Comparison of ENCODE assay signal across 12 cellular contexts in the genomic region with DNA sequence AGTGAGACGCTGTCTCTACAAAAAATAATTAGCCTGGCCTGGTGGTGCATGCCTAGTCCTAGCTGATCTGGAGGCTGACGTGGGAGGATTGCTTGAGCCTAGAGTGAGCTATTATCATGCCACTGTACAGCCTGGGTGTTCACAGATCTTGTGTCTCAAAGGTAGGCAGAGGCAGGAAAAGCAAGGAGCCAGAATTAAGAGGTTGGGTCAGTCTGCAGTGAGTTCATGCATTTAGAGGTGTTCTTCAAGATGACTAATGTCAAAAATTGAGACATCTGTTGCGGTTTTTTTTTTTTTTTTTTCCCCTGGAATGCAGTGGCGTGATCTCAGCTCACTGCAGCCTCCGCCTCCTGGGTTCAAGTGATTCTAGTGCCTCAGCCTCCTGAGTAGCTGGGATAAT. TPM values are rescaled to one million over a fixed set of nuclear protein-coding genes. Genes with fewer than 3 reads are reported as not detected.
DNase-seq lines count a peak whose midpoint lies in the region; ATAC-seq, FAIRE-seq and TF ChIP-seq lines count a peak whose summit lies in the region.
"Had no signal": no experiment of that assay in that cellular context is flagged by ENCODE, and none has a peak within 500 bp of the region (broad histone marks: within the 10 kb centered on the region; RNA-seq: fewer than 3 reads in every experiment).

No MANE protein-coding gene starts in this region.

- no peak for ATAC-seq in naive thymus-derived CD8-positive, alpha-beta T cell
- ATAC-seq in HG02840 (IDR thresholded peaks at IDR 0.05; ENCODE audit: low FRiP score, unreplicated experiment) (no peak), GM21737 (IDR thresholded peaks at IDR 0.05; ENCODE audit: unreplicated experiment) (no peak), GM21529 (IDR thresholded peaks at IDR 0.05; ENCODE audit: unreplicated experiment) (no peak)
- ATAC-seq: right cardiac atrium had no signal

- H3K27me3 Mint-ChIP-seq in activated CD4-positive, alpha-beta T cell treated with anti-CD3 and anti-CD28 coated beads, Interleukin-2, amount 10 ng/mL, durations not matched to agents 7 days and 5 days: no peaks in the 10 kb centered on the region
- H3K27me3 Mint-ChIP-seq in astrocyte (ENCODE audit: low read depth, unreplicated experiment): no peaks in the 10 kb centered on the region
- no peaks in the 10 kb centered on the region for H3K27me3 Mint-ChIP-seq in naive thymus-derived CD8-positive, alpha-beta T cell

- H3K4me1 Mint-ChIP-seq in activated CD4-positive, alpha-beta T cell treated with anti-CD3 and anti-CD28 coated beads, Interleukin-2, amount 10 ng/mL, durations not matched to agents 7 days and 5 days: peaks cover 41% of the 10 kb centered on the region
- H3K4me1 Mint-ChIP-seq in astrocyte (ENCODE audit: low read depth, unreplicated experiment): peaks cover 19% of the 10 kb centered on the region
- H3K4me1 Mint-ChIP-seq in naive thymus-derived CD8-positive, alpha-beta T cell: peaks cover 18 to 46% (median 44%) of the 10 kb centered on the region in 4 donors

- H3K4me1 ChIP-seq in HUES48 (ENCODE audit: control insufficient read depth, insufficient read depth, low read length): peaks cover 7% of the 10 kb centered on the region; the same call in 1 of the 2 replicates
- peaks cover 24% of the 10 kb centered on the region for H3K4me1 ChIP-seq in astrocyte (ENCODE audit: insufficient read depth, low read length)

- no peak for TF ChIP-seq CTCF in astrocyte (IDR thresholded peaks at IDR 0.05; ENCODE audit: insufficient read depth, low read depth, low read length)

- no peak overlapping the region for H2AFZ ChIP-seq in astrocyte (ENCODE audit: low read depth, low read length)

- POLR2A ChIA-PET in activated CD4-positive, alpha-beta T cell treated with anti-CD3 and anti-CD28 coated beads, Interleukin-2, amount 10 ng/mL, durations not matched to agents 7 days and 5 days (lab: Charles Lee): no interaction called here
- POLR2A ChIA-PET in naive thymus-derived CD8-positive, alpha-beta T cell (lab: Charles Lee): interaction anchor here (0.6 kb wide), 1 partner anchor 118 kb away, joined by 5 read pairs; no protein-coding TSS in a partner anchor

- H3K9me3 Mint-ChIP-seq in activated CD4-positive, alpha-beta T cell treated with anti-CD3 and anti-CD28 coated beads, Interleukin-2, amount 10 ng/mL, durations not matched to agents 7 days and 5 days: no peaks in the 10 kb centered on the region
- H3K9me3 Mint-ChIP-seq in astrocyte (ENCODE audit: unreplicated experiment): no peaks in the 10 kb centered on the region
- no peaks in the 10 kb centered on the region for H3K9me3 Mint-ChIP-seq in naive thymus-derived CD8-positive, alpha-beta T cell
- H3K9me3 Mint-ChIP-seq: T-helper 1 cell treated with Interleukin-12 subunit alpha and Interleukin-12 subunit beta and Interleukin-4 antibody, amounts not matched to agents 30 μg/mL and 1 μg/mL, for 36 hours had no signal

- H3K36me3 ChIP-seq in HUES48 (ENCODE audit: control insufficient read depth, insufficient read depth, low read length) (peaks cover 61% of the 10 kb centered on the region), astrocyte (ENCODE audit: insufficient read depth, low read length) (peaks cover 47% of the 10 kb centered on the region)

- peaks cover 44% of the 10 kb centered on the region for H3K79me2 ChIP-seq in astrocyte (ENCODE audit: insufficient read depth, low read length)

- H3K27ac ChIP-seq in HUES48 (ENCODE audit: low read depth, low read length) (peak overlapping the region; percentile 47), astrocyte (ENCODE audit: low read depth, low read length) (peak overlapping the region; percentile 28)
- H3K27ac ChIP-seq: colonic mucosa had no signal

- no peak for DNase-seq in activated CD4-positive, alpha-beta T cell treated with anti-CD3 and anti-CD28 coated beads, Interleukin-2, amount 10 ng/mL, durations not matched to agents 7 days and 5 days
- no peak for DNase-seq in activated CD4-positive, alpha-beta T cell treated with anti-CD3 and anti-CD28 coated beads, Interleukin-2, amount 50 U/mL, for 4 hours
- DNase-seq in astrocyte (ENCODE audit: low read depth): peak; percentile 63
- no peak for DNase-seq in naive thymus-derived CD8-positive, alpha-beta T cell
- DNase-seq: colonic mucosa, NCI-H1105, right cardiac atrium had no signal

- H3K36me3 Mint-ChIP-seq in activated CD4-positive, alpha-beta T cell treated with anti-CD3 and anti-CD28 coated beads, Interleukin-2, amount 10 ng/mL, durations not matched to agents 7 days and 5 days (ENCODE audit: low read depth): peaks cover 59% of the 10 kb centered on the region
- peaks cover 18% of the 10 kb centered on the region for H3K36me3 Mint-ChIP-seq in astrocyte (ENCODE audit: low read depth, unreplicated experiment)
- peaks cover 0 to 77% (median 19%) of the 10 kb centered on the region in 3 donors for H3K36me3 Mint-ChIP-seq in naive thymus-derived CD8-positive, alpha-beta T cell

- H4K20me1 ChIP-seq in astrocyte (ENCODE audit: insufficient read depth, low read length): peaks cover 71% of the 10 kb centered on the region

- CTCF ChIA-PET in activated CD4-positive, alpha-beta T cell treated with anti-CD3 and anti-CD28 coated beads, Interleukin-2, amount 10 ng/mL, durations not matched to agents 7 days and 5 days (lab: Charles Lee): interaction anchor here (1.5 kb wide), 1 partner anchor 27 kb away, joined by 5 read pairs; no protein-coding TSS in a partner anchor

- H3K4me2 ChIP-seq in astrocyte (ENCODE audit: low read length): peak overlapping the region; percentile 54

- H3K27me3 ChIP-seq in HUES48 (ENCODE audit: control insufficient read depth, insufficient read depth, low read length): no peaks in the 10 kb centered on the region
- H3K27me3 ChIP-seq in astrocyte (ENCODE audit: insufficient read depth, low read length): no peaks in the 10 kb centered on the region
- H3K27me3 ChIP-seq: colonic mucosa had no signal

- no peak for FAIRE-seq in astrocyte (lab: Jason Lieb, UNC)

- no peak overlapping the region; the same call in 1 of the 2 replicates for H3K9ac ChIP-seq in HUES48 (ENCODE audit: low read depth, low read length)
- H3K9ac ChIP-seq in astrocyte (ENCODE audit: low read length): peak overlapping the region; percentile 17

- H3K9me3 ChIP-seq in HUES48 (ENCODE audit: control insufficient read depth, insufficient read depth, low read length) (no peaks in the 10 kb centered on the region), astrocyte (ENCODE audit: insufficient read depth, low read depth, low read length) (no peaks in the 10 kb centered on the region)
- H3K9me3 ChIP-seq: colonic mucosa had no signal

- H3K4me3 ChIP-seq in HUES48 (ENCODE audit: low read depth, low read length) (no peak overlapping the region), astrocyte (ENCODE audit: insufficient read depth, low read depth, low read length) (no peak overlapping the region)
- H3K4me3 ChIP-seq: colonic mucosa had no signal

- H3K27ac Mint-ChIP-seq in activated CD4-positive, alpha-beta T cell treated with anti-CD3 and anti-CD28 coated beads, Interleukin-2, amount 10 ng/mL, durations not matched to agents 7 days and 5 days: peak overlapping the region; percentile 31
- H3K27ac Mint-ChIP-seq in astrocyte (ENCODE audit: unreplicated experiment): no peak overlapping the region
- peak overlapping the region in 7 of 10 donors; percentile 7 to 83 (median 59) for H3K27ac Mint-ChIP-seq in naive thymus-derived CD8-positive, alpha-beta T cell
- H3K27ac Mint-ChIP-seq: T-helper 1 cell treated with Interleukin-12 subunit alpha and Interleukin-12 subunit beta and Interleukin-4 antibody, amounts not matched to agents 30 μg/mL and 1 μg/mL, for 36 hours had no signal

- no peak overlapping the region for H3K4me3 Mint-ChIP-seq in activated CD4-positive, alpha-beta T cell treated with anti-CD3 and anti-CD28 coated beads, Interleukin-2, amount 10 ng/mL, durations not matched to agents 7 days and 5 days
- H3K4me3 Mint-ChIP-seq in astrocyte (ENCODE audit: unreplicated experiment): peak overlapping the region; percentile 51
- H3K4me3 Mint-ChIP-seq in naive thymus-derived CD8-positive, alpha-beta T cell: no peak overlapping the region
- H3K4me3 Mint-ChIP-seq: T-helper 1 cell treated with Interleukin-12 subunit alpha and Interleukin-12 subunit beta and Interleukin-4 antibody, amounts not matched to agents 30 μg/mL and 1 μg/mL, for 36 hours had no signal

RNA-seq across cellular contexts. Expression of gene PPIA, which starts 5.4 kb away (rescaled TPM):
- total RNA-seq in activated CD4-positive, alpha-beta T cell treated with anti-CD3 and anti-CD28 coated beads, Interleukin-2, amount 10 ng/mL, durations not matched to agents 7 days and 5 days: 1,000 to 10,000 TPM; 1,993 to 2,183 TPM
- 1,461 and 1,628 TPM in 2 replicates for total RNA-seq in astrocyte
- total RNA-seq in naive thymus-derived CD8-positive, alpha-beta T cell: 100 to 1,000 TPM; 673 to 688 TPM
- 1,000 to 10,000 TPM; 3,578 to 3,931 (median 3,619) TPM for polyA plus RNA-seq in naive thymus-derived CD8-positive, alpha-beta T cell

RNA-seq across cellular contexts. Expression of gene H2AZ2, which starts 46.0 kb away (rescaled TPM):
- total RNA-seq in activated CD4-positive, alpha-beta T cell treated with anti-CD3 and anti-CD28 coated beads, Interleukin-2, amount 10 ng/mL, durations not matched to agents 7 days and 5 days: 100 to 1,000 TPM; 327 to 404 TPM
- 93.4 and 105 TPM in 2 replicates for total RNA-seq in astrocyte
- total RNA-seq in naive thymus-derived CD8-positive, alpha-beta T cell: 100 to 1,000 TPM; 156 to 164 TPM
- polyA plus RNA-seq in naive thymus-derived CD8-positive, alpha-beta T cell: 100 to 1,000 TPM; 236 to 254 (median 247) TPM

RNA-seq across cellular contexts. Expression of gene ZMIZ2, which starts 53.2 kb away (rescaled TPM):
- 100 to 1,000 TPM in 1 of 2 experiments, 10 to 100 TPM in 1; 98.6 to 100 TPM for total RNA-seq in activated CD4-positive, alpha-beta T cell treated with anti-CD3 and anti-CD28 coated beads, Interleukin-2, amount 10 ng/mL, durations not matched to agents 7 days and 5 days
- 62.5 and 76.8 TPM in 2 replicates for total RNA-seq in astrocyte
- 100 to 1,000 TPM; 142 to 149 TPM for total RNA-seq in naive thymus-derived CD8-positive, alpha-beta T cell
- polyA plus RNA-seq in naive thymus-derived CD8-positive, alpha-beta T cell: 1 to 10 TPM; 2.6 to 8.1 (median 4.9) TPM
